In the genomic region with DNA sequence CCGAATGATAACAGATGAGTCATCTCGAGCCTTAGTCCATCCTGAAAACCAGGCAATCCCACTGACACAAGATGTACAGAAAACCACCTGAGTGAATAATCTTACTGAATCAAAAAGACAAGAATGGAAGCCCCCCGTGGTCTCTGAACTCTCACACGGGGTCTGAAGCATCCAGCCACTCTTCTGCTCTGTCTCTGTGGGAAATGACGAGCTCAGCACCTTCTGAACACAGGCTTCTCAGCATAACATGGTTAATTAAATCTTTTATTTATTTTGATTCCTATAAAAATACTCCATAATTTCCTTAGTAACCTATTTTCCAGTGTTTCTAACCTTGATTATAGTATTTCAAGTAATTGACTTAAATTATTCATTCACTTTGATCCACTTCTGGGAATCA, we compare ENCODE assay signal across 24 cellular contexts.
"Had no signal": no experiment of that assay in that cellular context is flagged by ENCODE, and none has a peak within 500 bp of the region (broad histone marks: within the 10 kb centered on the region; RNA-seq: fewer than 3 reads in every experiment).

No MANE protein-coding gene starts in this region.

- H3K27me3 ChIP-seq: neural progenitor cell, ovary, right lobe of liver, sigmoid colon, stomach, thyroid gland, tibial nerve, upper lobe of left lung had no signal

- H3K4me1 ChIP-seq: neural progenitor cell, parathyroid adenoma, psoas muscle, right lobe of liver, sigmoid colon, stomach, thyroid gland, tibial nerve, upper lobe of left lung had no signal

- H3K27ac ChIP-seq: neural progenitor cell, ovary, parathyroid adenoma, psoas muscle, right lobe of liver, sigmoid colon, stomach, thoracic aorta, thyroid gland, tibial nerve, upper lobe of left lung had no signal

- H3K9ac ChIP-seq: neural progenitor cell, parathyroid adenoma had no signal

- H3K4me3 ChIP-seq: neural progenitor cell, ovary, psoas muscle, right lobe of liver, sigmoid colon, stomach, thoracic aorta, thyroid gland, tibial nerve, upper lobe of left lung had no signal

- FAIRE-seq: small intestine, urothelium cell line had no signal

- ATAC-seq: natural killer cell; psoas muscle; right cardiac atrium; right lobe of liver; stimulated activated effector memory CD8-positive, alpha-beta T cell treated with anti-CD3 and anti-CD28 coated beads, Interleukin-12 subunit alpha, Interleukin-12 subunit beta, amount 100 ng/mL, for 72 hours; stimulated activated naive B cell treated with anti-CD40 and anti-IgM and Interleukin-4, amounts not matched to agents 10 μg/mL and 1 μg/mL and 100 μg/mL, for 72 hours had no signal

- H3K9me3 ChIP-seq: ovary, psoas muscle, right lobe of liver, sigmoid colon, stomach, thoracic aorta, thyroid gland, tibial nerve, upper lobe of left lung had no signal

- H3K4me2 ChIP-seq: neural progenitor cell had no signal

- H3K79me2 ChIP-seq: parathyroid adenoma had no signal

- H2AFZ ChIP-seq: neural progenitor cell, parathyroid adenoma had no signal

- H3K36me3 ChIP-seq: neural progenitor cell, ovary, right lobe of liver, sigmoid colon, stomach, thoracic aorta, thyroid gland, tibial nerve, upper lobe of left lung had no signal

- DNase-seq: natural killer cell; occipital lobe; ovary; posterior cingulate gyrus; psoas muscle; right cardiac atrium; right lobe of liver; sigmoid colon; small intestine; stimulated activated CD4-positive, alpha-beta T cell treated with anti-CD3 and anti-CD28 coated beads, Interleukin-15, amount 100 ng/mL, for 24 hours; stimulated activated CD4-positive, alpha-beta T cell treated with anti-CD3 and anti-CD28 coated beads, Interleukin-2, amount 100 ng/mL, for 24 hours; stimulated activated CD4-positive, alpha-beta T cell treated with anti-CD3 and anti-CD28 coated beads, Interleukin-2, amount 100 ng/mL, for 48 hours; stimulated activated CD4-positive, alpha-beta T cell treated with anti-CD3 and anti-CD28 coated beads, Interleukin-4, amount 100 ng/mL, for 24 hours; stimulated activated naive B cell treated with anti-CD40 and anti-IgM and Interleukin-4, amounts not matched to agents 10 μg/mL and 1 μg/mL and 100 μg/mL, for 72 hours; stimulated activated naive CD4-positive, alpha-beta T cell treated with Interleukin-2 at 50 U/mL for 16 hours; stomach; thyroid gland; upper lobe of left lung had no signal
